In the genomic region with DNA sequence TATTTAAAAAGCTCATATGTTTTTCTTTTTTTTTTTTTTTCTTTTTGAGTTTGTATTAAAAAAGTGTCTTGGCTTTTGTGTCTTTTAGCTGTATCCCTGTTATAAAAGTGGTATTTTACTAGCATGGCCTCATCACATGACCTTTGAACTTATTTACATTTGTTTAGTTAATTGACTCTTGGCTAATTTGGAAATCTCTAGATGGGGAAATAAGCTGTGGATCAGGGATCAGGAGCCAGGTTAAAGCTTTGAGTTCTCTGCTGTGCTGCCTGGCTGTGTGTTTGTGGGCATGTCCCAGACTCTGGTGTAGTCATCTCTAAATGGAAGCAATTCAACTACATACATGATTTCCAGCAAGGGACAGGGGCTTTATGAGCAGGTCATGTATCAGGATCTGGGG, we compare ENCODE assay signal across 1 cellular context.
TF ChIP-seq lines count a peak whose summit lies in the region.

No MANE protein-coding gene starts in this region.

TF ChIP-seq in H1, 55 proteins besides CTCF, POLR2A, EP300 and RAD21:
- TF ChIP-seq TEAD4 (IDR thresholded peaks at IDR 0.05; ENCODE audit: low read depth, low read length) (no peak), JUN (IDR thresholded peaks at IDR 0.05; ENCODE audit: low read depth, low read length) (no peak), RBBP5 (IDR thresholded peaks at IDR 0.05; ENCODE audit: borderline replicate concordance, low read depth, low read length) (no peak), CTBP2 (IDR thresholded peaks at IDR 0.05; ENCODE audit: borderline replicate concordance, insufficient read depth, insufficient read length, low read length) (no peak), CREB1 (IDR thresholded peaks at IDR 0.05) (no peak), GTF2F1 (IDR thresholded peaks at IDR 0.05; ENCODE audit: borderline replicate concordance, low read depth, low read length) (no peak), FOSL1 (IDR thresholded peaks at IDR 0.05; ENCODE audit: insufficient read depth, low read depth, low read length) (no peak), ZNF274 (IDR thresholded peaks at IDR 0.05; ENCODE audit: borderline replicate concordance, extremely low read depth, low read length) (no peak), SP1 (IDR thresholded peaks at IDR 0.05; ENCODE audit: low read depth, low read length) (no peak), KDM5A (IDR thresholded peaks at IDR 0.05; ENCODE audit: low read length) (no peak), KDM4A (IDR thresholded peaks at IDR 0.05; ENCODE audit: low read depth, low read length, severe bottlenecking) (no peak), EGR1 (IDR thresholded peaks at IDR 0.05; ENCODE audit: borderline replicate concordance, low read depth, low read length) (no peak)
- TF ChIP-seq, protein P1, sequence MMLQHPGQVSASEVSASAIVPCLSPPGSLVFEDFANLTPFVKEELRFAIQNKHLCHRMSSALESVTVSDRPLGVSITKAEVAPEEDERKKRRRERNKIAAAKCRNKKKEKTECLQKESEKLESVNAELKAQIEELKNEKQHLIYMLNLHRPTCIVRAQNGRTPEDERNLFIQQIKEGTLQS (IDR thresholded peaks at IDR 0.05; ENCODE audit: insufficient read depth, low read depth, low read length), result no peak
- TF ChIP-seq, protein P2, sequence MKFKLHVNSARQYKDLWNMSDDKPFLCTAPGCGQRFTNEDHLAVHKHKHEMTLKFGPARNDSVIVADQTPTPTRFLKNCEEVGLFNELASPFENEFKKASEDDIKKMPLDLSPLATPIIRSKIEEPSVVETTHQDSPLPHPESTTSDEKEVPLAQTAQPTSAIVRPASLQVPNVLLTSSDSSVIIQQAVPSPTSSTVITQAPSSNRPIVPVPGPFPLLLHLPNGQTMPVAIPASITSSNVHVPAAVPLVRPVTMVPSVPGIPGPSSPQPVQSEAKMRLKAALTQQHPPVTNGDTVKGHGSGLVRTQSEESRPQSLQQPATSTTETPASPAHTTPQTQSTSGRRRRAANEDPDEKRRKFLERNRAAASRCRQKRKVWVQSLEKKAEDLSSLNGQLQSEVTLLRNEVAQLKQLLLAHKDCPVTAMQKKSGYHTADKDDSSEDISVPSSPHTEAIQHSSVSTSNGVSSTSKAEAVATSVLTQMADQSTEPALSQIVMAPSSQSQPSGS (IDR thresholded peaks at IDR 0.05; ENCODE audit: low read length), result no peak
